ENCODE assay signal across 1 cellular context in genomic region chr10:42680267-42680666, GRCh38.
TF ChIP-seq lines count a peak whose summit lies in the region.

No MANE protein-coding gene starts in this region.

TF ChIP-seq in HepG2, 621 proteins besides CTCF, POLR2A, EP300 and RAD21 (continued from another document):
- TF ChIP-seq, protein P1, sequence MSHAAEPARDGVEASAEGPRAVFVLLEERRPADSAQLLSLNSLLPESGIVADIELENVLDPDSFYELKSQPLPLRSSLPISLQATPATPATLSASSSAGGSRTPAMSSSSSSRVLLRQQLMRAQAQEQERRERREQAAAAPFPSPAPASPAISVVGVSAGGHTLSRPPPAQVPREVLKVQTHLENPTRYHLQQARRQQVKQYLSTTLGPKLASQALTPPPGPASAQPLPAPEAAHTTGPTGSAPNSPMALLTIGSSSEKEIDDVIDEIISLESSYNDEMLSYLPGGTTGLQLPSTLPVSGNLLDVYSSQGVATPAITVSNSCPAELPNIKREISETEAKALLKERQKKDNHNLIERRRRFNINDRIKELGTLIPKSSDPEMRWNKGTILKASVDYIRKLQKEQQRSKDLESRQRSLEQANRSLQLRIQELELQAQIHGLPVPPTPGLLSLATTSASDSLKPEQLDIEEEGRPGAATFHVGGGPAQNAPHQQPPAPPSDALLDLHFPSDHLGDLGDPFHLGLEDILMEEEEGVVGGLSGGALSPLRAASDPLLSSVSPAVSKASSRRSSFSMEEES (CRISPR knock-in tag; IDR thresholded peaks at IDR 0.05), result no peak
